Comparison of ENCODE assay signal across 17 cellular contexts in genomic region chr6:162829013-162829742, GRCh38.
"Had no signal": no experiment of that assay in that cellular context is flagged by ENCODE, and none has a peak within 500 bp of the region (broad histone marks: within the 10 kb centered on the region; RNA-seq: fewer than 3 reads in every experiment).

No MANE protein-coding gene starts in this region.

- H3K4me3 Mint-ChIP-seq: activated CD4-positive, alpha-beta T cell treated with anti-CD3 and anti-CD28 coated beads, Interleukin-2, amount 10 ng/mL, durations not matched to agents 7 days and 5 days; activated naive CD4-positive, alpha-beta T cell treated with anti-CD3 and anti-CD28 coated beads for 36 hours; activated naive CD8-positive, alpha-beta T cell treated with anti-CD3 and anti-CD28 coated beads, Interleukin-2, amount 10 ng/mL, durations not matched to agents 7 days and 5 days; activated T-cell treated with anti-CD3 and anti-CD28 coated beads, Interleukin-2, amount 50 U/mL, for 72 hours; naive thymus-derived CD8-positive, alpha-beta T cell had no signal

- H3K27ac ChIP-seq: body of pancreas, foreskin keratinocyte, ovary, prostate gland had no signal

- H3K9me3 ChIP-seq: body of pancreas, ovary, prostate gland had no signal

- H3K4me1 Mint-ChIP-seq: activated naive CD8-positive, alpha-beta T cell treated with anti-CD3 and anti-CD28 coated beads, Interleukin-2, amount 10 ng/mL, durations not matched to agents 7 days and 5 days had no signal

- H3K4me3 ChIP-seq: body of pancreas, lung, ovary, prostate gland had no signal

- H3K36me3 Mint-ChIP-seq: activated naive CD8-positive, alpha-beta T cell treated with anti-CD3 and anti-CD28 coated beads, Interleukin-2, amount 10 ng/mL, durations not matched to agents 7 days and 5 days; naive thymus-derived CD8-positive, alpha-beta T cell had no signal

- ATAC-seq: activated T-cell treated with anti-CD3 and anti-CD28 coated beads, Interleukin-2, amount 50 U/mL, for 72 hours; body of pancreas; foreskin keratinocyte; left lobe of liver; naive thymus-derived CD8-positive, alpha-beta T cell; stimulated activated naive CD8-positive, alpha-beta T cell treated with anti-CD3 and anti-CD28 coated beads, Interleukin-15, Interleukin-2, amounts not matched to agents 100 U/mL and 50 U/mL, for 24 hours had no signal

- DNase-seq: activated CD4-positive, alpha-beta T cell treated with anti-CD3 and anti-CD28 coated beads, Interleukin-2, amount 10 ng/mL, durations not matched to agents 7 days and 5 days; activated CD4-positive, CD25-positive, alpha-beta regulatory T cell treated with anti-CD3 and anti-CD28 coated beads, Interleukin-2, amount 50 U/mL, for 72 hours; activated CD8-positive, alpha-beta memory T cell treated with anti-CD3 and anti-CD28 coated beads, Interleukin-2, amount 50 U/mL, for 4 hours; activated effector memory CD4-positive, alpha-beta T cell treated with Interleukin-2 at 50 U/mL for 16 hours; activated naive CD4-positive, alpha-beta T cell treated with anti-CD3 and anti-CD28 coated beads for 36 hours; activated naive CD8-positive, alpha-beta T cell treated with anti-CD3 and anti-CD28 coated beads, Interleukin-2, amount 10 ng/mL, durations not matched to agents 7 days and 5 days; activated T-cell treated with anti-CD3 and anti-CD28 coated beads, Interleukin-2, amount 50 U/mL, for 72 hours; amniotic stem cell; body of pancreas; foreskin keratinocyte; naive thymus-derived CD8-positive, alpha-beta T cell; ovary; stimulated activated CD4-positive, alpha-beta T cell treated with anti-CD3 and anti-CD28 coated beads, Interleukin-4, amount 100 ng/mL, for 24 hours; stimulated activated naive CD8-positive, alpha-beta T cell treated with anti-CD3 and anti-CD28 coated beads, Interleukin-15, Interleukin-2, amounts not matched to agents 100 U/mL and 50 U/mL, for 24 hours had no signal

- H3K27me3 Mint-ChIP-seq: activated CD4-positive, alpha-beta T cell treated with anti-CD3 and anti-CD28 coated beads, Interleukin-2, amount 10 ng/mL, durations not matched to agents 7 days and 5 days; activated naive CD8-positive, alpha-beta T cell treated with anti-CD3 and anti-CD28 coated beads, Interleukin-2, amount 10 ng/mL, durations not matched to agents 7 days and 5 days; naive thymus-derived CD8-positive, alpha-beta T cell had no signal

- H3K27me3 ChIP-seq: body of pancreas, foreskin keratinocyte, ovary had no signal

- H3K27ac Mint-ChIP-seq: activated CD4-positive, alpha-beta T cell treated with anti-CD3 and anti-CD28 coated beads, Interleukin-2, amount 10 ng/mL, durations not matched to agents 7 days and 5 days; activated naive CD4-positive, alpha-beta T cell treated with anti-CD3 and anti-CD28 coated beads for 36 hours; activated naive CD8-positive, alpha-beta T cell treated with anti-CD3 and anti-CD28 coated beads, Interleukin-2, amount 10 ng/mL, durations not matched to agents 7 days and 5 days; activated T-cell treated with anti-CD3 and anti-CD28 coated beads, Interleukin-2, amount 50 U/mL, for 72 hours; naive thymus-derived CD8-positive, alpha-beta T cell had no signal
